ENCODE assay signal across 16 cellular contexts in the genomic region with DNA sequence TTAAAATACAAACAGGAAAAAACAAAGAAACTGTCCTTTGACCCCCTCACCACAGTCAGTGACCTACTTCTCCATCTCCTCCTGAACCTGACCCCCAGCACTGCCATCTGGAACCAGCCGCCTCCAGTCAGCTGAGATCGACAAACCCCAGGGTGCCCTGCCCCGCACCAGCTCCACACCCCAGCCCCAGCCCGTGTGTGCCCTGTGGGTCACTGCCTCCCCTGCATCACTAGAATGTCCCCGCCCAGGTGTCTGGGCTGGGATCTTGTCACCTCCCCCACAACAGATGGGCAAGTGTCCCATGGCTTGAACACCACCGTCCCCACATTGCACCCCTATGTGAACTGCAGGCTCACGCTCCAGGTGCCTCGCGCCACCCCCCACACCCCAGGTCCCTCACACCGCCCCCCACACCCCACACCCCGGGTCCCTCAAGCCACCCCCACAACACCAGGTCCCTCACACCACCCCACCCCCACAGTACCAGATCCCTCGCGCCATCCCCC.
"Had no signal": no experiment of that assay in that cellular context is flagged by ENCODE, and none has a peak within 500 bp of the region (broad histone marks: within the 10 kb centered on the region; RNA-seq: fewer than 3 reads in every experiment).

No MANE protein-coding gene starts in this region.

- H3K27ac ChIP-seq: ascending aorta, dorsolateral prefrontal cortex, gastroesophageal sphincter, pancreas, upper lobe of left lung had no signal

- FAIRE-seq: bronchial epithelial cell, islet of Langerhans, pancreas had no signal

- DNase-seq: activated CD4-positive, alpha-beta memory T cell treated with anti-CD3 and anti-CD28 coated beads for 36 hours; activated CD4-positive, alpha-beta T cell treated with anti-CD3 and anti-CD28 coated beads for 1 hour; activated T-cell treated with anti-CD3 and anti-CD28 coated beads, Interleukin-2, amount 50 U/mL, for 48 hours; endodermal cell; naive B cell; stimulated activated CD4-positive, alpha-beta T cell treated with anti-CD3 and anti-CD28 coated beads, Interleukin-2, amount 100 ng/mL, for 48 hours; stimulated activated naive CD4-positive, alpha-beta T cell; SW 1271; T1000 had no signal

- H3K36me3 ChIP-seq: pancreas had no signal

- H3K4me3 Mint-ChIP-seq: activated CD4-positive, alpha-beta memory T cell treated with anti-CD3 and anti-CD28 coated beads for 36 hours; endodermal cell had no signal

- H3K4me3 ChIP-seq: ascending aorta, dorsolateral prefrontal cortex, gastroesophageal sphincter, pancreas, upper lobe of left lung had no signal

- H3K9me3 Mint-ChIP-seq: activated CD4-positive, alpha-beta memory T cell treated with anti-CD3 and anti-CD28 coated beads for 36 hours; naive B cell had no signal

- H3K9me3 ChIP-seq: ascending aorta, gastroesophageal sphincter, pancreas, upper lobe of left lung had no signal

- H3K27me3 ChIP-seq: ascending aorta, dorsolateral prefrontal cortex, gastroesophageal sphincter, pancreas, upper lobe of left lung had no signal

- H3K36me3 Mint-ChIP-seq: naive B cell had no signal

- H3K27me3 Mint-ChIP-seq: activated CD4-positive, alpha-beta memory T cell treated with anti-CD3 and anti-CD28 coated beads for 36 hours; naive B cell had no signal

- H3K27ac Mint-ChIP-seq: activated CD4-positive, alpha-beta memory T cell treated with anti-CD3 and anti-CD28 coated beads for 36 hours had no signal

- H3K4me1 ChIP-seq: ascending aorta, pancreas had no signal
